ENCODE assay signal across 7 cellular contexts in genomic region chr15:81323944-81324881, GRCh38.
A peak's percentile ranks its signal among the peaks of the same experiment; 100 is the strongest.
DNase-seq lines count a peak whose midpoint lies in the region; ATAC-seq and TF ChIP-seq lines count a peak whose summit lies in the region.

STARD5 (minus strand) TSS chr15:81324141; CDS start chr15:81324099, 42 bp downstream.

- ATAC-seq in GM18508 (IDR thresholded peaks at IDR 0.05; ENCODE audit: insufficient read depth, unreplicated experiment) (peak; percentile 94), HG02981 (IDR thresholded peaks at IDR 0.05; ENCODE audit: unreplicated experiment) (peak; percentile 100)

- in situ Hi-C loops in astrocyte of the spinal cord (cut with HindIII; ENCODE audit: low sequenced_read_pairs) = no loop called here

- H3K4me3 ChIP-seq in astrocyte of the spinal cord (ENCODE audit: low read depth, low read length) (peak within 1 kb of the TSS; percentile 80), retinal pigment epithelial cell (ENCODE audit: low read length) (peak within 1 kb of the TSS; percentile 82)

- DNase-seq in NCI-H2029 (lab: John Stamatoyannopoulos, UW) (peak; percentile 85), T1000 (lab: John Stamatoyannopoulos, UW) (peak; percentile 93), astrocyte of the spinal cord (ENCODE audit: low read depth, low spot score) (peak; percentile 97), hypothalamus (lab: John Stamatoyannopoulos, UW) (peak; percentile 56 to 99 (median 96)), retinal pigment epithelial cell (ENCODE audit: low read depth) (peak; percentile 83)

- no peak for TF ChIP-seq CTCF in astrocyte of the spinal cord (IDR thresholded peaks at IDR 0.05; ENCODE audit: low read depth, low read length)
- no peak for TF ChIP-seq CTCF in retinal pigment epithelial cell (conservative IDR thresholded peaks at IDR 0.05; ENCODE audit: low read depth, low read length)

Comparison
In these comparisons a context has a peak if more than half of its experiments do, and no peak if none do; other contexts are left out.
1. Peak in every context shown above with its lines: DNase-seq, ATAC-seq and H3K4me3 ChIP-seq.